Comparison of ENCODE assay signal across 8 cellular contexts in the genomic region with DNA sequence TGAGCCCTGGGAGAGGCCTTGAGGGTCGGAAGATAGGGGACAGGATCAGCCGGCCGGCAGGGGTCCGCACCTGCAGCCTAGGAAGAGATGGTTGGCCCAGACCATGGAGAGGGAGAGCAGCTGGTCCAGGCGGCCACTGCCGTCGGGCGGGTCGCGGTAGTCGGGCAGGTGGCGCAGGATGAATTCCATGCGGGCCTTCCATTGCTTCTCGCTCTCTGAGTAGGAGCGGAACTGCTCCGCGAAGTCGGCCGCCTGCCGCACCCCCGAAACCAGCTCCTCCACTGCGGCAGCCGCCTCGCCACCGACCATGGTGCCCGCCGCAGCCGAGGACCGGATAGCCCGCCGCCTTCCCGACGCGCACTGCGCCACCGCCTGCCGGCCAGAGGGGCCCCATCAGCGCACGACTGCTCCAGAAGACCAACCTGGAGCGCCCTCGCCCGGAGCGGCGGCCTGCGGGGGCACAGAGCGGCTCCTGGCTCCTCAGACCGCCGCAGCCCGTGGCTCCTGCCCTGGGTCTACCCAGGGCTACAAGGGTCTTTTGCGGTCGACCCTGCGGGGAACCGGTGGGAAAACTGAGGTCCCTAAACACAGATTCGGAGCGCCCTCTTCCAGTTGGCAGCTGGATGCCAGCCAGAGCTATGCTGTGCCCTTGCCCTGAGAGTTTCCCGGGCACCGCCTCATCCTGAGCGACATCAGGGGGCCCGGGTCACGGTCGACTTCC. TPM values are rescaled to one million over a fixed set of nuclear protein-coding genes. Genes with fewer than 3 reads are reported as not detected.
A peak's percentile ranks its signal among the peaks of the same experiment; 100 is the strongest.
DNase-seq lines count a peak whose midpoint lies in the region; ATAC-seq and TF ChIP-seq lines count a peak whose summit lies in the region.

A gene with protein sequence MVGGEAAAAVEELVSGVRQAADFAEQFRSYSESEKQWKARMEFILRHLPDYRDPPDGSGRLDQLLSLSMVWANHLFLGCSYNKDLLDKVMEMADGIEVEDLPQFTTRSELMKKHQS (minus strand): TSS at position 336 of the 721 bp plus-strand sequence. CDS start 27 bp downstream, at position 309.

- in situ Hi-C loops in GM13977 (cut with MboI; ENCODE audit: low pct_unique_long_range_greater_than_20kb, low sequenced_read_pairs, unreplicated experiment), result no loop called here

- DNase-seq in GM13977 (ENCODE audit: low spot score) (peak; percentile 95), NCI-H1417 treated with DMSO at 0.1 percent for 48 hours (lab: John Stamatoyannopoulos, UW) (peak; percentile 41), amniotic stem cell (lab: John Stamatoyannopoulos, UW) (peak; percentile 72), left cardiac atrium (peak; percentile 94), psoas muscle (peak; percentile 91 to 95)

- no peaks in the 10 kb centered on the region for H3K27me3 ChIP-seq in psoas muscle (ENCODE audit: insufficient read depth in 3 of 3, low read length in 2 of 3)

- H3K36me3 Mint-ChIP-seq in T-helper 1 cell treated with Interleukin-12 subunit alpha and Interleukin-12 subunit beta and Interleukin-4 antibody, amounts not matched to agents 30 μg/mL and 1 μg/mL, for 36 hours (ENCODE audit: low read depth), result no peaks in the 10 kb centered on the region

- H3K27ac ChIP-seq in psoas muscle, result peak within 1 kb of the TSS; percentile 90
- H3K27ac ChIP-seq in urinary bladder (ENCODE audit: low read depth), result peak within 1 kb of the TSS; percentile 53

- intact Hi-C loops in left cardiac atrium (cut with DNase I), result loop anchor here in 1 of 2 donors (5.0 kb wide), 1 partner anchor 116 kb away; the partner anchor contains the start of gene JADE2
- intact Hi-C loops in psoas muscle (cut with DNase I), result loop anchor here (5.0 to 10.0 kb wide), 3 partner anchors 116 to 166 kb away; partner anchors contain the start of gene JADE2 (in 2 of the 2)

- H3K4me3 Mint-ChIP-seq in T-helper 1 cell treated with Interleukin-12 subunit alpha and Interleukin-12 subunit beta and Interleukin-4 antibody, amounts not matched to agents 30 μg/mL and 1 μg/mL, for 36 hours, result peak within 1 kb of the TSS; percentile 93

- peak within 1 kb of the TSS; percentile 76 for H3K27ac Mint-ChIP-seq in T-helper 1 cell treated with Interleukin-12 subunit alpha and Interleukin-12 subunit beta and Interleukin-4 antibody, amounts not matched to agents 30 μg/mL and 1 μg/mL, for 36 hours

- H3K4me1 ChIP-seq in psoas muscle, result peaks cover 24% of the 10 kb centered on the region
- no peaks in the 10 kb centered on the region for H3K4me1 ChIP-seq in urinary bladder (ENCODE audit: insufficient read depth)

- H3K27me3 Mint-ChIP-seq in T-helper 1 cell treated with Interleukin-12 subunit alpha and Interleukin-12 subunit beta and Interleukin-4 antibody, amounts not matched to agents 30 μg/mL and 1 μg/mL, for 36 hours (ENCODE audit: low read depth), result no peaks in the 10 kb centered on the region

- peaks cover 23% of the 10 kb centered on the region for H3K4me1 Mint-ChIP-seq in T-helper 1 cell treated with Interleukin-12 subunit alpha and Interleukin-12 subunit beta and Interleukin-4 antibody, amounts not matched to agents 30 μg/mL and 1 μg/mL, for 36 hours (ENCODE audit: low read depth)

- H3K4me3 ChIP-seq in psoas muscle (peak within 1 kb of the TSS; percentile 88), urinary bladder (ENCODE audit: low read depth, low read length) (peak within 1 kb of the TSS; percentile 73)

- WGBS in psoas muscle, 3 donors, result 0 to 1% (median 0%) methylated on average over 43 to 61 of the region's 61 CpGs
- WGBS in urinary bladder, result under 1% methylated on average over 61 of the region's 61 CpGs

- no peaks in the 10 kb centered on the region for H3K9me3 ChIP-seq in psoas muscle

- ATAC-seq in HG02798 (IDR thresholded peaks at IDR 0.05; ENCODE audit: poor library complexity, unreplicated experiment), result peak; percentile 98
- ATAC-seq in left cardiac atrium, result peak; percentile 99 to 100
- peak; percentile 97 to 99 (median 98) for ATAC-seq in psoas muscle

- H3K9me3 Mint-ChIP-seq in T-helper 1 cell treated with Interleukin-12 subunit alpha and Interleukin-12 subunit beta and Interleukin-4 antibody, amounts not matched to agents 30 μg/mL and 1 μg/mL, for 36 hours, result no peaks in the 10 kb centered on the region

- peak; percentile 98 for TF ChIP-seq CTCF in GM13977 (IDR thresholded peaks at IDR 0.05; ENCODE audit: extremely low read depth, insufficient read depth, missing control alignments)
- peak; percentile 72 for TF ChIP-seq CTCF in psoas muscle (IDR thresholded peaks at IDR 0.05)

- H3K36me3 ChIP-seq in psoas muscle (ENCODE audit: insufficient read depth in 1 of 2, low read depth in 1 of 2) (peaks cover 0 to 12% of the 10 kb centered on the region in 2 donors), urinary bladder (ENCODE audit: insufficient read depth) (no peaks in the 10 kb centered on the region)

RNA-seq across cellular contexts. Expression of the gene that starts here (rescaled TPM):
- total RNA-seq in left cardiac atrium, result 10 to 100 TPM; 29.1 to 34.4 TPM
- 10 to 100 TPM; 31.4 to 45.4 (median 39.8) TPM for total RNA-seq in psoas muscle
- 10 to 100 TPM; 35.7 to 60.9 (median 42.0) TPM for polyA plus RNA-seq in psoas muscle
- 24.5 TPM for total RNA-seq in urinary bladder
- 24.1 TPM for polyA plus RNA-seq in urinary bladder

Comparison
In these comparisons a context has a peak if more than half of its experiments do, and no peak if none do; other contexts are left out.
1. Peak in every context shown above with its lines: DNase-seq, ATAC-seq, H3K4me3 ChIP-seq and H3K27ac ChIP-seq.
2. DNase-seq: peak in every context shown above with its lines; median percentile 95 in GM13977; 94 in left cardiac atrium; 93 in psoas muscle; 72 in amniotic stem cell; 41 in NCI-H1417 treated with DMSO at 0.1 percent for 48 hours.